ENCODE assay signal across 8 cellular contexts in genomic region chr9:81689343-81690175, GRCh38. TPM values are rescaled to one million over a fixed set of nuclear protein-coding genes. Genes with fewer than 3 reads are reported as not detected.
A peak's percentile ranks its signal among the peaks of the same experiment; 100 is the strongest.
DNase-seq lines count a peak whose midpoint lies in the region; ATAC-seq, FAIRE-seq and TF ChIP-seq lines count a peak whose summit lies in the region.

TSS of gene TLE1 (minus strand) at chr9:81689547. CDS start at chr9:81688240, 1,307 bp downstream.

- peak; percentile 99 for DNase-seq in Caki2 (ENCODE audit: low read depth)
- peak; percentile 99 for DNase-seq in RCC 7860 (ENCODE audit: low spot score)
- DNase-seq in activated gamma-delta T cell (lab: John Stamatoyannopoulos, UW), result peak; percentile 87
- peak; percentile 100 for DNase-seq in fibroblast of pulmonary artery (ENCODE audit: low read depth)
- peak; percentile 74 to 90 (median 79) for DNase-seq in naive thymus-derived CD8-positive, alpha-beta T cell

- TF ChIP-seq CTCF in fibroblast of pulmonary artery (IDR thresholded peaks at IDR 0.05; ENCODE audit: low read length, missing control alignments), result no peak

- peaks cover 11 to 23% (median 15%) of the 10 kb centered on the region in 4 donors for H3K4me1 Mint-ChIP-seq in naive thymus-derived CD8-positive, alpha-beta T cell
- H3K4me1 Mint-ChIP-seq in stimulated activated memory B cell treated with anti-CD40 and anti-IgM and Interleukin-4, amounts not matched to agents 10 μg/mL and 1 μg/mL and 100 μg/mL, for 72 hours, result peaks cover 25% of the 10 kb centered on the region

- FAIRE-seq in RCC 7860 (lab: Jason Lieb, UNC), result peak; percentile 94

- peak within 1 kb of the TSS; percentile 86 to 97 (median 94) for H3K4me3 Mint-ChIP-seq in naive thymus-derived CD8-positive, alpha-beta T cell
- peak within 1 kb of the TSS; percentile 100 for H3K4me3 Mint-ChIP-seq in stimulated activated memory B cell treated with anti-CD40 and anti-IgM and Interleukin-4, amounts not matched to agents 10 μg/mL and 1 μg/mL and 100 μg/mL, for 72 hours

- no peaks in the 10 kb centered on the region for H3K36me3 Mint-ChIP-seq in naive thymus-derived CD8-positive, alpha-beta T cell
- H3K36me3 Mint-ChIP-seq in stimulated activated memory B cell treated with anti-CD40 and anti-IgM and Interleukin-4, amounts not matched to agents 10 μg/mL and 1 μg/mL and 100 μg/mL, for 72 hours, result peaks cover 5% of the 10 kb centered on the region

- H3K27me3 Mint-ChIP-seq in naive thymus-derived CD8-positive, alpha-beta T cell, result peaks cover 2 to 11% (median 9%) of the 10 kb centered on the region in 5 donors
- no peaks in the 10 kb centered on the region for H3K27me3 Mint-ChIP-seq in stimulated activated memory B cell treated with anti-CD40 and anti-IgM and Interleukin-4, amounts not matched to agents 10 μg/mL and 1 μg/mL and 100 μg/mL, for 72 hours

- peak; percentile 75 for ATAC-seq in GM21619 (IDR thresholded peaks at IDR 0.05; ENCODE audit: unreplicated experiment)
- peak; percentile 79 to 82 for ATAC-seq in naive thymus-derived CD8-positive, alpha-beta T cell
- ATAC-seq in stimulated activated memory B cell treated with anti-CD40 and anti-IgM and Interleukin-4, amounts not matched to agents 10 μg/mL and 1 μg/mL and 100 μg/mL, for 72 hours, result peak; percentile 89

- TF ChIP-seq EP300 in Ishikawa (IDR thresholded peaks at IDR 0.05; ENCODE audit: borderline replicate concordance), result no peak; the same call in none of the 2 replicates

- POLR2A ChIA-PET in naive thymus-derived CD8-positive, alpha-beta T cell (lab: Charles Lee), result no interaction called here

- H3K27ac Mint-ChIP-seq in naive thymus-derived CD8-positive, alpha-beta T cell, result peak within 1 kb of the TSS in 9 of 10 donors; percentile 66 to 98 (median 84)
- peak within 1 kb of the TSS; percentile 83 for H3K27ac Mint-ChIP-seq in stimulated activated memory B cell treated with anti-CD40 and anti-IgM and Interleukin-4, amounts not matched to agents 10 μg/mL and 1 μg/mL and 100 μg/mL, for 72 hours

- in situ Hi-C loops in Caki2 (cut with HindIII; ENCODE audit: low pct_unique_long_range_greater_than_20kb, low sequenced_read_pairs), result no loop called here

- peaks cover 0 to 2% (median 0%) of the 10 kb centered on the region in 9 donors for H3K9me3 Mint-ChIP-seq in naive thymus-derived CD8-positive, alpha-beta T cell
- H3K9me3 Mint-ChIP-seq in stimulated activated memory B cell treated with anti-CD40 and anti-IgM and Interleukin-4, amounts not matched to agents 10 μg/mL and 1 μg/mL and 100 μg/mL, for 72 hours, result no peaks in the 10 kb centered on the region

- TF ChIP-seq RAD21 in Ishikawa (IDR thresholded peaks at IDR 0.05; ENCODE audit: low read depth), result no peak

- H3K4me3 ChIP-seq in fibroblast of pulmonary artery (replicated peaks; ENCODE audit: low read depth, low read length), result peak within 1 kb of the TSS; percentile 85

TF ChIP-seq in Ishikawa, 13 proteins besides CTCF, POLR2A, EP300 and RAD21:
- TF ChIP-seq ZBTB7A (IDR thresholded peaks at IDR 0.05; ENCODE audit: low read depth), result no peak
- peak; percentile 20; the same call in 1 of the 2 replicates for TF ChIP-seq TAF1 (IDR thresholded peaks at IDR 0.05; ENCODE audit: low read depth)
- TF ChIP-seq CREB1 (IDR thresholded peaks at IDR 0.05; ENCODE audit: low read depth), result peak; percentile 52; the same call in 1 of the 2 replicates
- TF ChIP-seq YY1 (IDR thresholded peaks at IDR 0.05; ENCODE audit: low read depth), result 0 out of 2 replicates have a peak, but pooled peaks have one; percentile 6
- peak; percentile 87 for TF ChIP-seq MAX (IDR thresholded peaks at IDR 0.05)
- peak; percentile 44; the same call in 1 of the 2 replicates for TF ChIP-seq TCF12 (IDR thresholded peaks at IDR 0.05; ENCODE audit: low read depth)
- no peak for TF ChIP-seq CEBPB (IDR thresholded peaks at IDR 0.05)
- 0 out of 2 replicates have a peak, but pooled peaks have one; percentile 18 for TF ChIP-seq FOXM1 (IDR thresholded peaks at IDR 0.05; ENCODE audit: borderline replicate concordance, low read depth)

RNA-seq across cellular contexts. Expression of gene TLE1, which starts in this region (rescaled TPM):
- 40.6 and 67.8 TPM in 2 replicates for total RNA-seq in Caki2 (2014; rRNA removed; shearing (Covaris generic); ENCODE audit: low replicate concordance)
- 1 to 10 TPM; 1.6 to 1.8 TPM for total RNA-seq in naive thymus-derived CD8-positive, alpha-beta T cell
- 1 to 10 TPM in 2 of 3 donors, under 1 TPM in 1; 0.25 to 5.0 (median 2.8) TPM for polyA plus RNA-seq in naive thymus-derived CD8-positive, alpha-beta T cell

Comparison
In these comparisons a context has a peak if more than half of its experiments do, and no peak if none do; other contexts are left out.
1. Peak in every context shown above with its lines: DNase-seq, ATAC-seq and H3K4me3 ChIP-seq.
2. RNA of gene TLE1 (total RNA-seq): 40.6 to 67.8 TPM in Caki2; 1.6 to 1.8 TPM in naive thymus-derived CD8-positive, alpha-beta T cell; every median in the first group is over 10 times any median in the second.